ENCODE assay signal across 7 cellular contexts in genomic region chr9:16316911-16317817, GRCh38.
"Had no signal": no experiment of that assay in that cellular context is flagged by ENCODE, and none has a peak within 500 bp of the region (broad histone marks: within the 10 kb centered on the region; RNA-seq: fewer than 3 reads in every experiment).

No MANE protein-coding gene starts in this region.

- H3K27ac ChIP-seq: foreskin keratinocyte, skin epidermis had no signal

- ATAC-seq: effector memory CD8-positive, alpha-beta T cell; foreskin keratinocyte; natural killer cell had no signal

- H3K4me3 ChIP-seq: skin epidermis had no signal

- DNase-seq: activated CD4-positive, CD25-positive, alpha-beta regulatory T cell treated with anti-CD3 and anti-CD28 coated beads, Interleukin-2, amount 50 U/mL, for 72 hours; activated naive CD4-positive, alpha-beta T cell treated with Interleukin-2 at 50 U/mL for 16 hours; effector memory CD8-positive, alpha-beta T cell; foreskin keratinocyte; immature natural killer cell; natural killer cell had no signal

- H3K4me1 ChIP-seq: foreskin keratinocyte had no signal
